Comparison of ENCODE assay signal across 1 cellular context in the genomic region with DNA sequence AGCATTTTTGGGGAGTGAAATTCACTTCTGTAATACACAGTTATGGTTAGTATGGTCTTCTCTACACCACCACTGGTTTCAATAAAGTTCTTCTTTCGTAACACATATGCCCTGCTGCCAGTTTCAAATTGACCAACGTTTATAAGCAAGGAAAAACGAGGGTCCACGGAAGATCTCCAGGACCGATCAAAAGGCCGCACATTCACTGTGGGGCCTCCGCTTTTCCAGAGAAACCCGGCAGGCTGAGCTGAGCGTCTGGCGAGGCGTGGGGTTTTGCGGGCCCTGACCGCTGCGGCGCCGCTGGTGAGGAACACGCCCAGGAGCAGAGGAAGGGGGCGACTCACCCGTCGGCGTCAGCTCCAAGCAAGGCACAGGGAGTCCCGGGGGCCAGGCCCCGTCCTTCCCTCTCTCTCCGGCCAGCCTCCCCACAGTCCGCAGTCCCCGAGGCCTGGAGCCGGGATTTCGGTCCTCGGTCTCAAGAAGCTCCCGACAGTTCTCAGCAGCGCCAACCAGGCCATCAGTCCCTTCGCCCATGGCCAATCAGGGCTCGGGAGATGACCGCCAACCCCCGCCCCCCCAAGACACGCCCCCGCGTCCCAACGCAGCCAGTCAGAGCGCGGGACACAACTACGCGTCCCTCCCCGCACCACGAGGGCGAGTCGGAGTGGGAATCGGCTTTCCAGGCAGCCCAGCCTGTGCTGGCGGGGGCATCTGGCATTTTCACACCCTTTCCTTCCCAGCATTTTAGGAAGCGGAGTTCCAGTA.
A peak's percentile ranks its signal among the peaks of the same experiment; 100 is the strongest.
TF ChIP-seq lines count a peak whose summit lies in the region.

A gene with protein sequence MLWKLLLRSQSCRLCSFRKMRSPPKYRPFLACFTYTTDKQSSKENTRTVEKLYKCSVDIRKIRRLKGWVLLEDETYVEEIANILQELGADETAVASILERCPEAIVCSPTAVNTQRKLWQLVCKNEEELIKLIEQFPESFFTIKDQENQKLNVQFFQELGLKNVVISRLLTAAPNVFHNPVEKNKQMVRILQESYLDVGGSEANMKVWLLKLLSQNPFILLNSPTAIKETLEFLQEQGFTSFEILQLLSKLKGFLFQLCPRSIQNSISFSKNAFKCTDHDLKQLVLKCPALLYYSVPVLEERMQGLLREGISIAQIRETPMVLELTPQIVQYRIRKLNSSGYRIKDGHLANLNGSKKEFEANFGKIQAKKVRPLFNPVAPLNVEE (minus strand): TSS at position 522 of the 765 bp plus-strand sequence. CDS start 8,432 bp downstream, outside the sequence.

TF ChIP-seq in HepG2, 621 proteins besides CTCF, POLR2A, EP300 and RAD21 (continued from another document and continues in another):
- TF ChIP-seq, protein P1, sequence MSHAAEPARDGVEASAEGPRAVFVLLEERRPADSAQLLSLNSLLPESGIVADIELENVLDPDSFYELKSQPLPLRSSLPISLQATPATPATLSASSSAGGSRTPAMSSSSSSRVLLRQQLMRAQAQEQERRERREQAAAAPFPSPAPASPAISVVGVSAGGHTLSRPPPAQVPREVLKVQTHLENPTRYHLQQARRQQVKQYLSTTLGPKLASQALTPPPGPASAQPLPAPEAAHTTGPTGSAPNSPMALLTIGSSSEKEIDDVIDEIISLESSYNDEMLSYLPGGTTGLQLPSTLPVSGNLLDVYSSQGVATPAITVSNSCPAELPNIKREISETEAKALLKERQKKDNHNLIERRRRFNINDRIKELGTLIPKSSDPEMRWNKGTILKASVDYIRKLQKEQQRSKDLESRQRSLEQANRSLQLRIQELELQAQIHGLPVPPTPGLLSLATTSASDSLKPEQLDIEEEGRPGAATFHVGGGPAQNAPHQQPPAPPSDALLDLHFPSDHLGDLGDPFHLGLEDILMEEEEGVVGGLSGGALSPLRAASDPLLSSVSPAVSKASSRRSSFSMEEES (CRISPR knock-in tag; IDR thresholded peaks at IDR 0.05) = no peak
- TF ChIP-seq, protein P2, sequence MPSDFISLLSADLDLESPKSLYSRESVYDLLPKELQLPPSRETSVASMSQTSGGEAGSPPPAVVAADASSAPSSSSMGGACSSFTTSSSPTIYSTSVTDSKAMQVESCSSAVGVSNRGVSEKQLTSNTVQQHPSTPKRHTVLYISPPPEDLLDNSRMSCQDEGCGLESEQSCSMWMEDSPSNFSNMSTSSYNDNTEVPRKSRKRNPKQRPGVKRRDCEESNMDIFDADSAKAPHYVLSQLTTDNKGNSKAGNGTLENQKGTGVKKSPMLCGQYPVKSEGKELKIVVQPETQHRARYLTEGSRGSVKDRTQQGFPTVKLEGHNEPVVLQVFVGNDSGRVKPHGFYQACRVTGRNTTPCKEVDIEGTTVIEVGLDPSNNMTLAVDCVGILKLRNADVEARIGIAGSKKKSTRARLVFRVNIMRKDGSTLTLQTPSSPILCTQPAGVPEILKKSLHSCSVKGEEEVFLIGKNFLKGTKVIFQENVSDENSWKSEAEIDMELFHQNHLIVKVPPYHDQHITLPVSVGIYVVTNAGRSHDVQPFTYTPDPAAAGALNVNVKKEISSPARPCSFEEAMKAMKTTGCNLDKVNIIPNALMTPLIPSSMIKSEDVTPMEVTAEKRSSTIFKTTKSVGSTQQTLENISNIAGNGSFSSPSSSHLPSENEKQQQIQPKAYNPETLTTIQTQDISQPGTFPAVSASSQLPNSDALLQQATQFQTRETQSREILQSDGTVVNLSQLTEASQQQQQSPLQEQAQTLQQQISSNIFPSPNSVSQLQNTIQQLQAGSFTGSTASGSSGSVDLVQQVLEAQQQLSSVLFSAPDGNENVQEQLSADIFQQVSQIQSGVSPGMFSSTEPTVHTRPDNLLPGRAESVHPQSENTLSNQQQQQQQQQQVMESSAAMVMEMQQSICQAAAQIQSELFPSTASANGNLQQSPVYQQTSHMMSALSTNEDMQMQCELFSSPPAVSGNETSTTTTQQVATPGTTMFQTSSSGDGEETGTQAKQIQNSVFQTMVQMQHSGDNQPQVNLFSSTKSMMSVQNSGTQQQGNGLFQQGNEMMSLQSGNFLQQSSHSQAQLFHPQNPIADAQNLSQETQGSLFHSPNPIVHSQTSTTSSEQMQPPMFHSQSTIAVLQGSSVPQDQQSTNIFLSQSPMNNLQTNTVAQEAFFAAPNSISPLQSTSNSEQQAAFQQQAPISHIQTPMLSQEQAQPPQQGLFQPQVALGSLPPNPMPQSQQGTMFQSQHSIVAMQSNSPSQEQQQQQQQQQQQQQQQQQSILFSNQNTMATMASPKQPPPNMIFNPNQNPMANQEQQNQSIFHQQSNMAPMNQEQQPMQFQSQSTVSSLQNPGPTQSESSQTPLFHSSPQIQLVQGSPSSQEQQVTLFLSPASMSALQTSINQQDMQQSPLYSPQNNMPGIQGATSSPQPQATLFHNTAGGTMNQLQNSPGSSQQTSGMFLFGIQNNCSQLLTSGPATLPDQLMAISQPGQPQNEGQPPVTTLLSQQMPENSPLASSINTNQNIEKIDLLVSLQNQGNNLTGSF (CRISPR knock-in tag; IDR thresholded peaks at IDR 0.05) = no peak
- TF ChIP-seq HOXD1 (CRISPR knock-in tag; IDR thresholded peaks at IDR 0.05) = no peak
- TF ChIP-seq ZFX (CRISPR knock-in tag; IDR thresholded peaks at IDR 0.05; ENCODE audit: low read depth) = peak; percentile 97
- TF ChIP-seq THYN1 (CRISPR knock-in tag; IDR thresholded peaks at IDR 0.05; ENCODE audit: borderline replicate concordance, low read depth) = no peak
- peak; percentile 91 for TF ChIP-seq ZNF605 (CRISPR knock-in tag; IDR thresholded peaks at IDR 0.05)
- TF ChIP-seq, protein P3, sequence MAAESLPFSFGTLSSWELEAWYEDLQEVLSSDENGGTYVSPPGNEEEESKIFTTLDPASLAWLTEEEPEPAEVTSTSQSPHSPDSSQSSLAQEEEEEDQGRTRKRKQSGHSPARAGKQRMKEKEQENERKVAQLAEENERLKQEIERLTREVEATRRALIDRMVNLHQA (CRISPR knock-in tag; IDR thresholded peaks at IDR 0.05) = no peak
- TF ChIP-seq, protein P4, sequence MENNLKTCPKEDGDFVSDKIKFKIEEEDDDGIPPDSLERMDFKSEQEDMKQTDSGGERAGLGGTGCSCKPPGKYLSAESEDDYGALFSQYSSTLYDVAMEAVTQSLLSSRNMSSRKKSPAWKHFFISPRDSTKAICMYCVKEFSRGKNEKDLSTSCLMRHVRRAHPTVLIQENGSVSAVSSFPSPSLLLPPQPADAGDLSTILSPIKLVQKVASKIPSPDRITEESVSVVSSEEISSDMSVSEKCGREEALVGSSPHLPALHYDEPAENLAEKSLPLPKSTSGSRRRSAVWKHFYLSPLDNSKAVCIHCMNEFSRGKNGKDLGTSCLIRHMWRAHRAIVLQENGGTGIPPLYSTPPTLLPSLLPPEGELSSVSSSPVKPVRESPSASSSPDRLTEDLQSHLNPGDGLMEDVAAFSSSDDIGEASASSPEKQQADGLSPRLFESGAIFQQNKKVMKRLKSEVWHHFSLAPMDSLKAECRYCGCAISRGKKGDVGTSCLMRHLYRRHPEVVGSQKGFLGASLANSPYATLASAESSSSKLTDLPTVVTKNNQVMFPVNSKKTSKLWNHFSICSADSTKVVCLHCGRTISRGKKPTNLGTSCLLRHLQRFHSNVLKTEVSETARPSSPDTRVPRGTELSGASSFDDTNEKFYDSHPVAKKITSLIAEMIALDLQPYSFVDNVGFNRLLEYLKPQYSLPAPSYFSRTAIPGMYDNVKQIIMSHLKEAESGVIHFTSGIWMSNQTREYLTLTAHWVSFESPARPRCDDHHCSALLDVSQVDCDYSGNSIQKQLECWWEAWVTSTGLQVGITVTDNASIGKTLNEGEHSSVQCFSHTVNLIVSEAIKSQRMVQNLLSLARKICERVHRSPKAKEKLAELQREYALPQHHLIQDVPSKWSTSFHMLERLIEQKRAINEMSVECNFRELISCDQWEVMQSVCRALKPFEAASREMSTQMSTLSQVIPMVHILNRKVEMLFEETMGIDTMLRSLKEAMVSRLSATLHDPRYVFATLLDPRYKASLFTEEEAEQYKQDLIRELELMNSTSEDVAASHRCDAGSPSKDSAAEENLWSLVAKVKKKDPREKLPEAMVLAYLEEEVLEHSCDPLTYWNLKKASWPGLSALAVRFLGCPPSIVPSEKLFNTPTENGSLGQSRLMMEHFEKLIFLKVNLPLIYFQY (CRISPR knock-in tag; IDR thresholded peaks at IDR 0.05; ENCODE audit: borderline replicate concordance) = no peak
- TF ChIP-seq, protein P5, sequence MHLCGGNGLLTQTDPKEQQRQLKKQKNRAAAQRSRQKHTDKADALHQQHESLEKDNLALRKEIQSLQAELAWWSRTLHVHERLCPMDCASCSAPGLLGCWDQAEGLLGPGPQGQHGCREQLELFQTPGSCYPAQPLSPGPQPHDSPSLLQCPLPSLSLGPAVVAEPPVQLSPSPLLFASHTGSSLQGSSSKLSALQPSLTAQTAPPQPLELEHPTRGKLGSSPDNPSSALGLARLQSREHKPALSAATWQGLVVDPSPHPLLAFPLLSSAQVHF (CRISPR knock-in tag; IDR thresholded peaks at IDR 0.05) = no peak
- peak; percentile 91 for TF ChIP-seq ZNF563 (CRISPR knock-in tag; IDR thresholded peaks at IDR 0.05)
- TF ChIP-seq, protein P6, sequence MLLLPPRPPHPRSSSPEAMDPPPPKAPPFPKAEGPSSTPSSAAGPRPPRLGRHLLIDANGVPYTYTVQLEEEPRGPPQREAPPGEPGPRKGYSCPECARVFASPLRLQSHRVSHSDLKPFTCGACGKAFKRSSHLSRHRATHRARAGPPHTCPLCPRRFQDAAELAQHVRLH (CRISPR knock-in tag; IDR thresholded peaks at IDR 0.05; ENCODE audit: borderline replicate concordance, low read depth) = peak; percentile 73; the same call in 1 of the 2 replicates
- TF ChIP-seq, protein P7, sequence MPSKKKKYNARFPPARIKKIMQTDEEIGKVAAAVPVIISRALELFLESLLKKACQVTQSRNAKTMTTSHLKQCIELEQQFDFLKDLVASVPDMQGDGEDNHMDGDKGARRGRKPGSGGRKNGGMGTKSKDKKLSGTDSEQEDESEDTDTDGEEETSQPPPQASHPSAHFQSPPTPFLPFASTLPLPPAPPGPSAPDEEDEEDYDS (CRISPR knock-in tag; IDR thresholded peaks at IDR 0.05) = peak; percentile 81
- TF ChIP-seq, protein P8, sequence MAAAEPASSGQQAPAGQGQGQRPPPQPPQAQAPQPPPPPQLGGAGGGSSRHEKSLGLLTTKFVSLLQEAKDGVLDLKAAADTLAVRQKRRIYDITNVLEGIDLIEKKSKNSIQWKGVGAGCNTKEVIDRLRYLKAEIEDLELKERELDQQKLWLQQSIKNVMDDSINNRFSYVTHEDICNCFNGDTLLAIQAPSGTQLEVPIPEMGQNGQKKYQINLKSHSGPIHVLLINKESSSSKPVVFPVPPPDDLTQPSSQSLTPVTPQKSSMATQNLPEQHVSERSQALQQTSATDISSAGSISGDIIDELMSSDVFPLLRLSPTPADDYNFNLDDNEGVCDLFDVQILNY (CRISPR knock-in tag; conservative IDR thresholded peaks at IDR 0.05) = no peak
- TF ChIP-seq AKAP8 (CRISPR knock-in tag; IDR thresholded peaks at IDR 0.05) = no peak
- TF ChIP-seq, protein P9, sequence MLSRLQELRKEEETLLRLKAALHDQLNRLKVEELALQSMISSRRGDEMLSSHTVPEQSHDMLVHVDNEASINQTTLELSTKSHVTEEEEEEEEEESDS (CRISPR knock-in tag; IDR thresholded peaks at IDR 0.05; ENCODE audit: borderline replicate concordance) = no peak
- no peak for TF ChIP-seq ZNF33A (CRISPR knock-in tag; IDR thresholded peaks at IDR 0.05; ENCODE audit: borderline replicate concordance)
- no peak for TF ChIP-seq PPARG (CRISPR knock-in tag; conservative IDR thresholded peaks at IDR 0.05)
- no peak for TF ChIP-seq MATR3 (CRISPR knock-in tag; IDR thresholded peaks at IDR 0.05)
- no peak for TF ChIP-seq ATRX (CRISPR knock-in tag; IDR thresholded peaks at IDR 0.05; ENCODE audit: borderline replicate concordance)
- no peak for TF ChIP-seq HOXA9 (CRISPR knock-in tag; IDR thresholded peaks at IDR 0.05; ENCODE audit: borderline replicate concordance)
- TF ChIP-seq, protein P10, sequence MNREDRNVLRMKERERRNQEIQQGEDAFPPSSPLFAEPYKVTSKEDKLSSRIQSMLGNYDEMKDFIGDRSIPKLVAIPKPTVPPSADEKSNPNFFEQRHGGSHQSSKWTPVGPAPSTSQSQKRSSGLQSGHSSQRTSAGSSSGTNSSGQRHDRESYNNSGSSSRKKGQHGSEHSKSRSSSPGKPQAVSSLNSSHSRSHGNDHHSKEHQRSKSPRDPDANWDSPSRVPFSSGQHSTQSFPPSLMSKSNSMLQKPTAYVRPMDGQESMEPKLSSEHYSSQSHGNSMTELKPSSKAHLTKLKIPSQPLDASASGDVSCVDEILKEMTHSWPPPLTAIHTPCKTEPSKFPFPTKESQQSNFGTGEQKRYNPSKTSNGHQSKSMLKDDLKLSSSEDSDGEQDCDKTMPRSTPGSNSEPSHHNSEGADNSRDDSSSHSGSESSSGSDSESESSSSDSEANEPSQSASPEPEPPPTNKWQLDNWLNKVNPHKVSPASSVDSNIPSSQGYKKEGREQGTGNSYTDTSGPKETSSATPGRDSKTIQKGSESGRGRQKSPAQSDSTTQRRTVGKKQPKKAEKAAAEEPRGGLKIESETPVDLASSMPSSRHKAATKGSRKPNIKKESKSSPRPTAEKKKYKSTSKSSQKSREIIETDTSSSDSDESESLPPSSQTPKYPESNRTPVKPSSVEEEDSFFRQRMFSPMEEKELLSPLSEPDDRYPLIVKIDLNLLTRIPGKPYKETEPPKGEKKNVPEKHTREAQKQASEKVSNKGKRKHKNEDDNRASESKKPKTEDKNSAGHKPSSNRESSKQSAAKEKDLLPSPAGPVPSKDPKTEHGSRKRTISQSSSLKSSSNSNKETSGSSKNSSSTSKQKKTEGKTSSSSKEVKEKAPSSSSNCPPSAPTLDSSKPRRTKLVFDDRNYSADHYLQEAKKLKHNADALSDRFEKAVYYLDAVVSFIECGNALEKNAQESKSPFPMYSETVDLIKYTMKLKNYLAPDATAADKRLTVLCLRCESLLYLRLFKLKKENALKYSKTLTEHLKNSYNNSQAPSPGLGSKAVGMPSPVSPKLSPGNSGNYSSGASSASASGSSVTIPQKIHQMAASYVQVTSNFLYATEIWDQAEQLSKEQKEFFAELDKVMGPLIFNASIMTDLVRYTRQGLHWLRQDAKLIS (CRISPR knock-in tag; IDR thresholded peaks at IDR 0.05) = 0 out of 2 replicates have a peak, but pooled peaks have one; percentile 10
- no peak for TF ChIP-seq MBD4 (IDR thresholded peaks at IDR 0.05; ENCODE audit: borderline replicate concordance, low read length)
- peak; percentile 83 for TF ChIP-seq IRX3 (CRISPR knock-in tag; IDR thresholded peaks at IDR 0.05; ENCODE audit: borderline replicate concordance, low read depth)
- no peak for TF ChIP-seq CBX2 (IDR thresholded peaks at IDR 0.05; ENCODE audit: low read depth, low read length)
- no peak for TF ChIP-seq CBX2 (CRISPR knock-in tag; IDR thresholded peaks at IDR 0.05; ENCODE audit: low read depth)
- TF ChIP-seq STAT5B (CRISPR knock-in tag; IDR thresholded peaks at IDR 0.05) = no peak
- peak; percentile 54; the same call in 1 of the 2 replicates for TF ChIP-seq MED1 (CRISPR knock-in tag; IDR thresholded peaks at IDR 0.05)
